10 cellular contexts compared by ENCODE assay signal in genomic region chr14:96267336-96267735, GRCh38. TPM values are rescaled to one million over a fixed set of nuclear protein-coding genes. Genes with fewer than 3 reads are reported as not detected.
A peak's percentile ranks its signal among the peaks of the same experiment; 100 is the strongest.
DNase-seq lines count a peak whose midpoint lies in the region; ATAC-seq, FAIRE-seq and TF ChIP-seq lines count a peak whose summit lies in the region.
"Had no signal": no experiment of that assay in that cellular context is flagged by ENCODE, and none has a peak within 500 bp of the region (broad histone marks: within the 10 kb centered on the region; RNA-seq: fewer than 3 reads in every experiment).

No MANE protein-coding gene starts in this region.

- peak; percentile 77 for FAIRE-seq in endometrium (lab: Jason Lieb, UNC)

- H3K4me3 Mint-ChIP-seq in GM23338 = no peak overlapping the region
- H3K4me3 Mint-ChIP-seq: stimulated activated naive CD8-positive, alpha-beta T cell treated with anti-CD3 and anti-CD28 coated beads, Interleukin-15, Interleukin-2, amounts not matched to agents 100 ng/mL and 50 ng/mL, for 24 hours had no signal

- no peak overlapping the region for H3K27ac ChIP-seq in gastrocnemius medialis
- H3K27ac ChIP-seq in GM23338 (ENCODE audit: low read depth) = no peak overlapping the region
- H3K27ac ChIP-seq: ascending aorta had no signal

- H3F3A ChIP-seq in GM23338 (replicated peaks; ENCODE audit: low read depth) = no peaks in the 10 kb centered on the region

- H4K20me1 ChIP-seq in GM23338 (replicated peaks; ENCODE audit: insufficient read depth) = no peaks in the 10 kb centered on the region

- TF ChIP-seq POLR2A in gastrocnemius medialis (IDR thresholded peaks at IDR 0.05) = no peak

- H3K9me3 ChIP-seq in gastrocnemius medialis = no peaks in the 10 kb centered on the region
- H3K9me3 ChIP-seq: ascending aorta had no signal

- H3K4me3 ChIP-seq in gastrocnemius medialis (no peak overlapping the region), GM23338 (no peak overlapping the region)
- H3K4me3 ChIP-seq: ascending aorta had no signal

- H3K4me1 Mint-ChIP-seq in GM23338 = no peaks in the 10 kb centered on the region

- H3K4me1 ChIP-seq in gastrocnemius medialis (no peaks in the 10 kb centered on the region), GM23338 (ENCODE audit: insufficient read depth) (no peaks in the 10 kb centered on the region)
- H3K4me1 ChIP-seq: ascending aorta had no signal

- peaks cover 16% of the 10 kb centered on the region for H3K27me3 Mint-ChIP-seq in GM23338 (ENCODE audit: insufficient read depth, low read depth, poor library complexity)
- H3K27me3 Mint-ChIP-seq: stimulated activated naive CD8-positive, alpha-beta T cell treated with anti-CD3 and anti-CD28 coated beads, Interleukin-15, Interleukin-2, amounts not matched to agents 100 ng/mL and 50 ng/mL, for 24 hours had no signal

- intact Hi-C loops in gastrocnemius medialis (cut with DNase I; ENCODE audit: low total_unique reads) = no loop called here

- DNase-seq in GM04504 (ENCODE audit: low read depth) (peak; percentile 67), NCI-H345 treated with DMSO at 0.1 percent for 48 hours (lab: John Stamatoyannopoulos, UW; ENCODE audit: unreplicated experiment) (peak; percentile 89), renal cortical epithelial cell (ENCODE audit: low read depth) (peak; percentile 48), gastrocnemius medialis (no peak), GM23338 (ENCODE audit: low spot score) (no peak), NCI-H82 treated with DMSO at 0.1 percent for 48 hours (lab: John Stamatoyannopoulos, UW; ENCODE audit: unreplicated experiment) (no peak)
- no peak for DNase-seq in stimulated activated naive CD8-positive, alpha-beta T cell treated with anti-CD3 and anti-CD28 coated beads, Interleukin-15, Interleukin-2, amounts not matched to agents 100 U/mL and 50 U/mL, for 24 hours

- H3K36me3 Mint-ChIP-seq in GM23338 (ENCODE audit: low read depth) = peaks cover 7% of the 10 kb centered on the region; the same call in 2 of the 3 replicates

- H3K36me3 ChIP-seq in gastrocnemius medialis (no peaks in the 10 kb centered on the region), GM23338 (ENCODE audit: insufficient read depth) (no peaks in the 10 kb centered on the region)
- H3K36me3 ChIP-seq: ascending aorta had no signal

- H3K27me3 ChIP-seq in gastrocnemius medialis (no peaks in the 10 kb centered on the region), GM23338 (ENCODE audit: insufficient read depth) (no peaks in the 10 kb centered on the region)
- H3K27me3 ChIP-seq: ascending aorta had no signal

- in situ Hi-C loops in gastrocnemius medialis (cut with MboI; ENCODE audit: low sequenced_read_pairs in 4 of 4) = loop anchor here in 1 of 4 donors (25.0 kb wide), 1 partner anchor 705 kb away; no protein-coding TSS in a partner anchor

- H3K27ac Mint-ChIP-seq in GM23338 = no peak overlapping the region
- H3K27ac Mint-ChIP-seq: stimulated activated naive CD8-positive, alpha-beta T cell treated with anti-CD3 and anti-CD28 coated beads, Interleukin-15, Interleukin-2, amounts not matched to agents 100 ng/mL and 50 ng/mL, for 24 hours had no signal

- H3K9me2 ChIP-seq in GM23338 (ENCODE audit: insufficient read depth) = peaks cover 3% of the 10 kb centered on the region; the same call in 1 of the 2 replicates

- TF ChIP-seq CTCF in gastrocnemius medialis (IDR thresholded peaks at IDR 0.05 in 4 of 5, conservative IDR thresholded peaks at IDR 0.05 in 1 of 5) (no peak), GM23338 (conservative IDR thresholded peaks at IDR 0.05; ENCODE audit: low read depth in 2 of 2) (no peak)

- H3K9me3 Mint-ChIP-seq in GM23338 = peaks cover 14% of the 10 kb centered on the region

- no peak overlapping the region for H2AFZ ChIP-seq in GM23338

- no peak for ATAC-seq in gastrocnemius medialis
- ATAC-seq in stimulated activated naive CD8-positive, alpha-beta T cell treated with anti-CD3 and anti-CD28 coated beads, Interleukin-15, Interleukin-2, amounts not matched to agents 100 U/mL and 50 U/mL, for 24 hours = no peak
- no peak for ATAC-seq in GM23338

- H3K4me2 ChIP-seq in GM23338 = no peak overlapping the region

- no peaks in the 10 kb centered on the region for H3K79me2 ChIP-seq in GM23338 (replicated peaks; ENCODE audit: insufficient read depth)

TF ChIP-seq in GM23338, 12 proteins besides CTCF, POLR2A, EP300 and RAD21:
- TF ChIP-seq ETS1 (IDR thresholded peaks at IDR 0.05) = no peak
- no peak for TF ChIP-seq EZH2phosphoT487 (IDR thresholded peaks at IDR 0.05; ENCODE audit: unreplicated experiment)
- no peak for TF ChIP-seq STAT1 (IDR thresholded peaks at IDR 0.05; ENCODE audit: unreplicated experiment)
- TF ChIP-seq POLR2AphosphoS5 (IDR thresholded peaks at IDR 0.05; ENCODE audit: low read depth) = no peak
- TF ChIP-seq JUNB (IDR thresholded peaks at IDR 0.05; ENCODE audit: unreplicated experiment) = no peak
- TF ChIP-seq CREB1 (CRISPR knock-in tag; IDR thresholded peaks at IDR 0.05; ENCODE audit: low read depth) = no peak
- TF ChIP-seq ZNF114 (CRISPR knock-in tag; IDR thresholded peaks at IDR 0.05) = no peak
- no peak for TF ChIP-seq NANOG (IDR thresholded peaks at IDR 0.05; ENCODE audit: borderline replicate concordance)
- TF ChIP-seq ZNF331 (CRISPR knock-in tag; IDR thresholded peaks at IDR 0.05; ENCODE audit: low read depth) = no peak
- TF ChIP-seq, protein P1, sequence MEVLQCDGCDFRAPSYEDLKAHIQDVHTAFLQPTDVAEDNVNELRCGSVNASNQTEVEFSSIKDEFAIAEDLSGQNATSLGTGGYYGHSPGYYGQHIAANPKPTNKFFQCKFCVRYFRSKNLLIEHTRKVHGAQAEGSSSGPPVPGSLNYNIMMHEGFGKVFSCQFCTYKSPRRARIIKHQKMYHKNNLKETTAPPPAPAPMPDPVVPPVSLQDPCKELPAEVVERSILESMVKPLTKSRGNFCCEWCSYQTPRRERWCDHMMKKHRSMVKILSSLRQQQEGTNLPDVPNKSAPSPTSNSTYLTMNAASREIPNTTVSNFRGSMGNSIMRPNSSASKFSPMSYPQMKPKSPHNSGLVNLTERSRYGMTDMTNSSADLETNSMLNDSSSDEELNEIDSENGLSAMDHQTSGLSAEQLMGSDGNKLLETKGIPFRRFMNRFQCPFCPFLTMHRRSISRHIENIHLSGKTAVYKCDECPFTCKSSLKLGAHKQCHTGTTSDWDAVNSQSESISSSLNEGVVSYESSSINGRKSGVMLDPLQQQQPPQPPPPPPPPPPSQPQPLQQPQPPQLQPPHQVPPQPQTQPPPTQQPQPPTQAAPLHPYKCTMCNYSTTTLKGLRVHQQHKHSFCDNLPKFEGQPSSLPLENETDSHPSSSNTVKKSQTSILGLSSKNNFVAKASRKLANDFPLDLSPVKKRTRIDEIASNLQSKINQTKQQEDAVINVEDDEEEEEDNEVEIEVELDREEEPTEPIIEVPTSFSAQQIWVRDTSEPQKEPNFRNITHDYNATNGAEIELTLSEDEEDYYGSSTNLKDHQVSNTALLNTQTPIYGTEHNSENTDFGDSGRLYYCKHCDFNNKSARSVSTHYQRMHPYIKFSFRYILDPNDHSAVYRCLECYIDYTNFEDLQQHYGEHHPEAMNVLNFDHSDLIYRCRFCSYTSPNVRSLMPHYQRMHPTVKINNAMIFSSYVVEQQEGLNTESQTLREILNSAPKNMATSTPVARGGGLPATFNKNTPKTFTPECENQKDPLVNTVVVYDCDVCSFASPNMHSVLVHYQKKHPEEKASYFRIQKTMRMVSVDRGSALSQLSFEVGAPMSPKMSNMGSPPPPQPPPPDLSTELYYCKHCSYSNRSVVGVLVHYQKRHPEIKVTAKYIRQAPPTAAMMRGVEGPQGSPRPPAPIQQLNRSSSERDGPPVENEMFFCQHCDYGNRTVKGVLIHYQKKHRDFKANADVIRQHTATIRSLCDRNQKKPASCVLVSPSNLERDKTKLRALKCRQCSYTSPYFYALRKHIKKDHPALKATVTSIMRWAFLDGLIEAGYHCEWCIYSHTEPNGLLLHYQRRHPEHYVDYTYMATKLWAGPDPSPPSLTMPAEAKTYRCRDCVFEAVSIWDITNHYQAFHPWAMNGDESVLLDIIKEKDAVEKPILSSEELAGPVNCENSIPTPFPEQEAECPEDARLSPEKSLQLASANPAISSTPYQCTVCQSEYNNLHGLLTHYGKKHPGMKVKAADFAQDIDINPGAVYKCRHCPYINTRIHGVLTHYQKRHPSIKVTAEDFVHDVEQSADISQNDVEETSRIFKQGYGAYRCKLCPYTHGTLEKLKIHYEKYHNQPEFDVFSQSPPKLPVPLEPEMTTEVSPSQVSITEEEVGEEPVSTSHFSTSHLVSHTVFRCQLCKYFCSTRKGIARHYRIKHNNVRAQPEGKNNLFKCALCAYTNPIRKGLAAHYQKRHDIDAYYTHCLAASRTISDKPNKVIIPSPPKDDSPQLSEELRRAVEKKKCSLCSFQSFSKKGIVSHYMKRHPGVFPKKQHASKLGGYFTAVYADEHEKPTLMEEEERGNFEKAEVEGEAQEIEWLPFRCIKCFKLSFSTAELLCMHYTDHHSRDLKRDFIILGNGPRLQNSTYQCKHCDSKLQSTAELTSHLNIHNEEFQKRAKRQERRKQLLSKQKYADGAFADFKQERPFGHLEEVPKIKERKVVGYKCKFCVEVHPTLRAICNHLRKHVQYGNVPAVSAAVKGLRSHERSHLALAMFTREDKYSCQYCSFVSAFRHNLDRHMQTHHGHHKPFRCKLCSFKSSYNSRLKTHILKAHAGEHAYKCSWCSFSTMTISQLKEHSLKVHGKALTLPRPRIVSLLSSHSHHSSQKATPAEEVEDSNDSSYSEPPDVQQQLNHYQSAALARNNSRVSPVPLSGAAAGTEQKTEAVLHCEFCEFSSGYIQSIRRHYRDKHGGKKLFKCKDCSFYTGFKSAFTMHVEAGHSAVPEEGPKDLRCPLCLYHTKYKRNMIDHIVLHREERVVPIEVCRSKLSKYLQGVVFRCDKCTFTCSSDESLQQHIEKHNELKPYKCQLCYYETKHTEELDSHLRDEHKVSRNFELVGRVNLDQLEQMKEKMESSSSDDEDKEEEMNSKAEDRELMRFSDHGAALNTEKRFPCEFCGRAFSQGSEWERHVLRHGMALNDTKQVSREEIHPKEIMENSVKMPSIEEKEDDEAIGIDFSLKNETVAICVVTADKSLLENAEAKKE (CRISPR knock-in tag; IDR thresholded peaks at IDR 0.05) = no peak
- TF ChIP-seq EZH2 (IDR thresholded peaks at IDR 0.05; ENCODE audit: low read depth, unreplicated experiment) = no peak
TF ChIP-seq in GM23338: peak in this region for 0.

RNA-seq across cellular contexts. Expression of gene BDKRB1, which starts 11.3 kb away (rescaled TPM):
- total RNA-seq in renal cortical epithelial cell = 0.10 TPM in 1 of 2 replicates, not detected in the other
- total RNA-seq in gastrocnemius medialis = not detected
- total RNA-seq in GM23338 (2014; rRNA removed; shearing (Covaris generic)) = not detected in 2 replicates
- not detected in 2 replicates for polyA plus RNA-seq in GM23338 (2016; fragmentation: Nextera tagmentation; extraction: Ambion mirVana)
- total RNA-seq: ascending aorta had no signal

Comparison
In these comparisons a context has a peak if more than half of its experiments do, and no peak if none do; other contexts are left out.
1. DNase-seq: peak in GM04504 (single experiment), NCI-H345 treated with DMSO at 0.1 percent for 48 hours (single experiment) and renal cortical epithelial cell (single experiment); none in gastrocnemius medialis (0 of 2), stimulated activated naive CD8-positive, alpha-beta T cell treated with anti-CD3 and anti-CD28 coated beads, Interleukin-15, Interleukin-2, amounts not matched to agents 100 U/mL and 50 U/mL, for 24 hours (single experiment), GM23338 (single experiment) and NCI-H82 treated with DMSO at 0.1 percent for 48 hours (single experiment).